ENCODE assay signal across 8 cellular contexts in genomic region chr3:51982838-51983577, GRCh38. TPM values are rescaled to one million over a fixed set of nuclear protein-coding genes. Genes with fewer than 3 reads are reported as not detected.
A peak's percentile ranks its signal among the peaks of the same experiment; 100 is the strongest.
DNase-seq lines count a peak whose midpoint lies in the region; ATAC-seq and TF ChIP-seq lines count a peak whose summit lies in the region.

Gene ACY1, plus strand, starts transcription at chr3:51983535. Its CDS starts 530 bp downstream, at chr3:51984065.

- ATAC-seq in GM18498 (IDR thresholded peaks at IDR 0.05; ENCODE audit: unreplicated experiment) (peak; percentile 81), HG02885 (IDR thresholded peaks at IDR 0.05; ENCODE audit: poor library complexity, unreplicated experiment) (peak; percentile 78), lung (ENCODE audit: insufficient read depth, low FRiP score) (peak; percentile 88)

- H3K9me3 Mint-ChIP-seq in activated CD4-positive, alpha-beta memory T cell treated with anti-CD3 and anti-CD28 coated beads, Interleukin-2, amount 10 ng/mL, durations not matched to agents 7 days and 5 days = no peaks in the 10 kb centered on the region

- H3K27me3 Mint-ChIP-seq in activated CD4-positive, alpha-beta memory T cell treated with anti-CD3 and anti-CD28 coated beads, Interleukin-2, amount 10 ng/mL, durations not matched to agents 7 days and 5 days = no peaks in the 10 kb centered on the region

- peaks cover 31% of the 10 kb centered on the region for H3K4me1 Mint-ChIP-seq in activated CD4-positive, alpha-beta memory T cell treated with anti-CD3 and anti-CD28 coated beads, Interleukin-2, amount 10 ng/mL, durations not matched to agents 7 days and 5 days

- H3K36me3 ChIP-seq in ectodermal cell (ENCODE audit: control insufficient read depth, insufficient read depth, low read length) (no peaks in the 10 kb centered on the region), lung (ENCODE audit: control insufficient read depth in 2 of 2, insufficient read depth in 2 of 2, low read length in 2 of 2) (peaks cover 0 to 6% of the 10 kb centered on the region in 2 donors)

- POLR2A ChIA-PET in activated CD4-positive, alpha-beta memory T cell treated with anti-CD3 and anti-CD28 coated beads, Interleukin-2, amount 10 ng/mL, durations not matched to agents 7 days and 5 days (lab: Charles Lee) = interaction anchor here (0.7 to 7.6 kb wide), 15 partner anchors 8 to 1375 kb away, joined by 3 to 78 read pairs (median 4); partner anchors contain the start of genes ABHD14A, ABHD14B, DUSP7 and PARP3

- H3K4me1 ChIP-seq in ectodermal cell (ENCODE audit: control insufficient read depth, insufficient read depth, low read length) (peaks cover 15% of the 10 kb centered on the region), lung (ENCODE audit: control insufficient read depth in 2 of 2, insufficient read depth in 2 of 2, low read length in 2 of 2) (peaks cover 4 to 9% of the 10 kb centered on the region in 2 donors)

- H3K27ac ChIP-seq in ectodermal cell (ENCODE audit: insufficient read depth, low read depth, low read length, poor library complexity, severe bottlenecking) = peak within 1 kb of the TSS; percentile 78
- peak within 1 kb of the TSS; percentile 97 for H3K27ac ChIP-seq in lung (ENCODE audit: low read depth in 1 of 2, low read length in 1 of 2)

- H3K4me3 ChIP-seq in ectodermal cell (ENCODE audit: insufficient read depth, low read depth, low read length) (peak within 1 kb of the TSS; percentile 37), lung (peak within 1 kb of the TSS; percentile 49)

- H3K9me3 ChIP-seq in ectodermal cell (ENCODE audit: control insufficient read depth, low read length) (no peaks in the 10 kb centered on the region), lung (ENCODE audit: control insufficient read depth in 2 of 2, insufficient read depth in 1 of 2, low read length in 1 of 2) (no peaks in the 10 kb centered on the region)

- TF ChIP-seq CTCF in lung (IDR thresholded peaks at IDR 0.05; ENCODE audit: control extremely low read depth, extremely low read depth) = no peak

- CTCF ChIA-PET in activated CD4-positive, alpha-beta memory T cell treated with anti-CD3 and anti-CD28 coated beads, Interleukin-2, amount 10 ng/mL, durations not matched to agents 7 days and 5 days (lab: Charles Lee) = interaction anchor here (0.9 to 4.5 kb wide), 12 partner anchors 8 to 481 kb away, joined by 3 to 43 read pairs (median 4); partner anchors contain the start of genes ABHD14A, ABHD14B, PARP3 and POC1A

- H3K36me3 Mint-ChIP-seq in activated CD4-positive, alpha-beta memory T cell treated with anti-CD3 and anti-CD28 coated beads, Interleukin-2, amount 10 ng/mL, durations not matched to agents 7 days and 5 days (ENCODE audit: low read depth) = peaks cover 8% of the 10 kb centered on the region

- WGBS in ectodermal cell, 2 experiments = 1% methylated on average over 68 of the region's 68 CpGs
- WGBS in lung, 2 donors = 0 to 1% methylated on average over 61 to 68 of the region's 68 CpGs

- peak; percentile 99 for DNase-seq in 8988T
- peak; percentile 69 for DNase-seq in NCI-H526 treated with DMSO at 0.1 percent for 48 hours (lab: John Stamatoyannopoulos, UW)
- peak; percentile 79 for DNase-seq in activated CD4-positive, alpha-beta memory T cell treated with anti-CD3 and anti-CD28 coated beads, Interleukin-2, amount 10 ng/mL, durations not matched to agents 7 days and 5 days
- peak; percentile 90 for DNase-seq in lung (ENCODE audit: low spot score)
- DNase-seq in stimulated activated CD4-positive, alpha-beta T cell treated with anti-CD3 and anti-CD28 coated beads, TNF-alpha, amount 100 ng/mL, for 4 hours (ENCODE audit: low read depth in 3 of 3) = peak; percentile 42 to 68 (median 53)

- H3K27ac Mint-ChIP-seq in activated CD4-positive, alpha-beta memory T cell treated with anti-CD3 and anti-CD28 coated beads, Interleukin-2, amount 10 ng/mL, durations not matched to agents 7 days and 5 days = peak within 1 kb of the TSS; percentile 92

- peak within 1 kb of the TSS; percentile 97 for H3K4me3 Mint-ChIP-seq in activated CD4-positive, alpha-beta memory T cell treated with anti-CD3 and anti-CD28 coated beads, Interleukin-2, amount 10 ng/mL, durations not matched to agents 7 days and 5 days

- no peaks in the 10 kb centered on the region for H3K27me3 ChIP-seq in ectodermal cell (ENCODE audit: control insufficient read depth, insufficient read depth, low read length, poor library complexity, severe bottlenecking)
- H3K27me3 ChIP-seq in lung (ENCODE audit: control insufficient read depth, insufficient read depth) = no peaks in the 10 kb centered on the region

RNA-seq across cellular contexts. Expression of gene ACY1, which starts in this region (rescaled TPM):
- 10 to 100 TPM; 18.4 to 22.0 TPM for total RNA-seq in activated CD4-positive, alpha-beta memory T cell treated with anti-CD3 and anti-CD28 coated beads, Interleukin-2, amount 10 ng/mL, durations not matched to agents 7 days and 5 days
- polyA plus RNA-seq in ectodermal cell (2013, experiment 1 of 4) = 26.6 TPM
- polyA plus RNA-seq in ectodermal cell (2013, experiment 2 of 4) = 19.4 TPM
- 24.1 TPM for polyA plus RNA-seq in ectodermal cell (2013, experiment 3 of 4)
- 26.8 TPM for polyA plus RNA-seq in ectodermal cell (2013, experiment 4 of 4)
- total RNA-seq in lung = 10 to 100 TPM; 19.6 to 52.6 TPM
- polyA plus RNA-seq in lung = 10 to 100 TPM; 31.7 to 46.2 TPM

Comparison
In these comparisons a context has a peak if more than half of its experiments do, and no peak if none do; other contexts are left out.
1. Peak in every context shown above with its lines: DNase-seq, ATAC-seq, H3K4me3 ChIP-seq and H3K27ac ChIP-seq.